In the genomic region with DNA sequence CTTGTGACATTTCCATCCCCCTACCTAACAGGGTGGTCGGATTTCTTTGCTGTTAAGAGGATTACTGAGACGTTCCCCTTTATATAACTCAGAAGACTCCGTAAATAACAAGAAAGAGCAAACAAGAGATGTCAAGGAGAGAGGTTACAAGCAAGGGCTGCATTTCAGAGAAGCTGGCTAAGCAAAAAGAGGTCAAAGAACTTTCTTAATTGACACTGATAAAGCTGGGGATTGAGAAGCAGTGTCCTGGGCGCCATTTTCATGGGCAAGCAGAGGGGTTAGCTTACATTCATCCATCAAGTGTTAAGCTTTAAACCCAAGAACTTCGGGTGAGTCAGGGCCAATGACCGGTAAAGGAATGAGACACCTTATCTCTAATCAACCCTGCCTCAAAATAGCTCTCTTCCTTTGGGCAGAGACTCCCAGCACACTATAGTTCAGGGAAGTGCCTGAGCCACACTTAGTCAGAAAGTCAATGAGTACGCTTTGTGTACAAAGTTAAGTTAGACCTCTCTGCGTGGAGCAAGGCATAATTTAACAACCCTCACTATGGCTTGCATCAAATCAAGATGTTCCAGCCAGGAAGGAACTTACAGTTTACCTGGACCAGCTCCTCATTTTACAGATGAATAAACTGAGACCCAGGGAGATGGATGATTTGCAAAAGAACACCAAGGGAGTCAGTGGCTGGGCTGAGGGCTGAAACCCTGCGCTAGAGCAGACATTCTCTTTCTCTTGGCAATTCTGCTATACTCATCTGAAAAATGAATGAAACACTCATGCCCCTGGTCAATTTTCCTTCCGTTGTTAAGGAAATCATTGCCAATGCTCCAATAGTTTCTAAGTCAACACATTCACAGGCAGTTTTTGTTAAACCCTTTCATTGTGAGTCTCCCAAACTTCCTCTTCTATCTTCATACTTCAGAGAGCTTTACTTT, we compare ENCODE assay signal across 15 cellular contexts. TPM values are rescaled to one million over a fixed set of nuclear protein-coding genes. Genes with fewer than 3 reads are reported as not detected.
DNase-seq lines count a peak whose midpoint lies in the region; ATAC-seq and TF ChIP-seq lines count a peak whose summit lies in the region.
"Had no signal": no experiment of that assay in that cellular context is flagged by ENCODE, and none has a peak within 500 bp of the region (broad histone marks: within the 10 kb centered on the region; RNA-seq: fewer than 3 reads in every experiment).

No MANE protein-coding gene starts in this region.

- no peaks in the 10 kb centered on the region for H3K36me3 ChIP-seq in PC-9 (ENCODE audit: low read depth)
- no peaks in the 10 kb centered on the region for H3K36me3 ChIP-seq in mesodermal cell (ENCODE audit: control insufficient read depth, insufficient read depth, low read length)
- H3K36me3 ChIP-seq: SJCRH30 had no signal

- CTCF ChIA-PET in Calu3 (lab: Charles Lee) (interaction anchor here (0.8 to 3.1 kb wide), 6 partner anchors 9 to 26 kb away, joined by 3 to 22 read pairs (median 6); no protein-coding TSS in a partner anchor), PC-9 (lab: Charles Lee) (interaction anchor here (0.6 to 1.7 kb wide), 5 partner anchors 12 to 650 kb away, joined by 3 to 6 read pairs (median 4); no protein-coding TSS in a partner anchor)
- CTCF ChIA-PET in activated CD4-positive, alpha-beta memory T cell treated with anti-CD3 and anti-CD28 coated beads for 36 hours (lab: Charles Lee): interaction anchor here (0.6 to 1.4 kb wide), 3 partner anchors 13 to 33 kb away, joined by 3 to 4 read pairs (median 3); no protein-coding TSS in a partner anchor

- WGBS in mesodermal cell (ENCODE audit: insufficient coverage in 2 of 2), 2 experiments: 76 to 80% methylated on average over 4 to 5 of the region's 10 CpGs

- no peaks in the 10 kb centered on the region for H4K20me1 ChIP-seq in PC-9 (ENCODE audit: insufficient read depth)

- H2AFZ ChIP-seq in PC-9: peak overlapping the region; percentile 59; the same call in 1 of the 2 replicates

- no peak for TF ChIP-seq CTCF in Calu3 (IDR thresholded peaks at IDR 0.05; ENCODE audit: unreplicated experiment)
- no peak for TF ChIP-seq CTCF in PC-9 (conservative IDR thresholded peaks at IDR 0.05)
- no peak for TF ChIP-seq CTCF in fibroblast of pulmonary artery (IDR thresholded peaks at IDR 0.05; ENCODE audit: low read length, missing control alignments)
- no peak for TF ChIP-seq CTCF in coronary artery (IDR thresholded peaks at IDR 0.05)

- peaks cover 16% of the 10 kb centered on the region for H3K36me3 Mint-ChIP-seq in Calu3 (ENCODE audit: insufficient read depth, unreplicated experiment)
- peaks cover 3% of the 10 kb centered on the region for H3K36me3 Mint-ChIP-seq in activated CD4-positive, alpha-beta memory T cell treated with anti-CD3 and anti-CD28 coated beads for 36 hours
- H3K36me3 Mint-ChIP-seq: WTC11 had no signal

- peak overlapping the region; percentile 45 for H3K4me2 ChIP-seq in PC-9

- H3K4me1 ChIP-seq in PC-9 (replicated peaks; ENCODE audit: insufficient read depth) (peaks cover 30% of the 10 kb centered on the region), mesodermal cell (ENCODE audit: control insufficient read depth, insufficient read depth, low read length, poor library complexity, severe bottlenecking) (peaks cover 36% of the 10 kb centered on the region)
- H3K4me1 ChIP-seq: SJCRH30 had no signal

- H3K9me3 ChIP-seq in PC-9 (ENCODE audit: insufficient read depth, low read depth) (no peaks in the 10 kb centered on the region), mesodermal cell (ENCODE audit: control insufficient read depth, low read length) (no peaks in the 10 kb centered on the region)
- H3K9me3 ChIP-seq: SJCRH30 had no signal

- peak overlapping the region; percentile 61 for H3K27ac Mint-ChIP-seq in Calu3 (ENCODE audit: unreplicated experiment)
- no peak overlapping the region for H3K27ac Mint-ChIP-seq in activated CD4-positive, alpha-beta memory T cell treated with anti-CD3 and anti-CD28 coated beads for 36 hours
- H3K27ac Mint-ChIP-seq: naive thymus-derived CD8-positive, alpha-beta T cell; WTC11 had no signal

- H3K27ac ChIP-seq in PC-9 (peak overlapping the region; percentile 64), mesodermal cell (ENCODE audit: low read depth, low read length, severe bottlenecking) (peak overlapping the region; percentile 93), coronary artery (no peak overlapping the region)
- H3K27ac ChIP-seq: SJCRH30 had no signal

- no peak overlapping the region for H3K4me3 ChIP-seq in PC-9
- H3K4me3 ChIP-seq in fibroblast of pulmonary artery (replicated peaks; ENCODE audit: low read depth, low read length): no peak overlapping the region
- no peak overlapping the region for H3K4me3 ChIP-seq in mesodermal cell (ENCODE audit: extremely low read depth, insufficient read depth, low read length, poor library complexity, severe bottlenecking)
- no peak overlapping the region for H3K4me3 ChIP-seq in coronary artery
- H3K4me3 ChIP-seq: SJCRH30 had no signal

- intact Hi-C loops in Calu3 (cut with micrococcal nuclease; ENCODE audit: unreplicated experiment) (no loop called here), PC-9 (cut with micrococcal nuclease; ENCODE audit: unreplicated experiment) (no loop called here), posterior cingulate gyrus (cut with DNase I) (no loop called here)
- intact Hi-C loops in activated CD4-positive, alpha-beta memory T cell treated with anti-CD3 and anti-CD28 coated beads for 36 hours (cut with micrococcal nuclease): no loop called here

- no peak overlapping the region for H3K4me3 Mint-ChIP-seq in Calu3 (ENCODE audit: low read depth, unreplicated experiment)
- no peak overlapping the region for H3K4me3 Mint-ChIP-seq in activated CD4-positive, alpha-beta memory T cell treated with anti-CD3 and anti-CD28 coated beads for 36 hours
- H3K4me3 Mint-ChIP-seq: WTC11 had no signal

- H3K27me3 Mint-ChIP-seq in Calu3 (ENCODE audit: unreplicated experiment): no peaks in the 10 kb centered on the region
- H3K27me3 Mint-ChIP-seq in activated CD4-positive, alpha-beta memory T cell treated with anti-CD3 and anti-CD28 coated beads for 36 hours: peaks cover 4% of the 10 kb centered on the region

- no peaks in the 10 kb centered on the region for H3K79me2 ChIP-seq in PC-9 (ENCODE audit: low read depth)

- no peaks in the 10 kb centered on the region for H3K9me3 Mint-ChIP-seq in Calu3 (ENCODE audit: low read depth, unreplicated experiment)
- H3K9me3 Mint-ChIP-seq in activated CD4-positive, alpha-beta memory T cell treated with anti-CD3 and anti-CD28 coated beads for 36 hours: no peaks in the 10 kb centered on the region
- H3K9me3 Mint-ChIP-seq: naive thymus-derived CD8-positive, alpha-beta T cell; WTC11 had no signal

- peaks cover 52% of the 10 kb centered on the region for H3K4me1 Mint-ChIP-seq in Calu3 (ENCODE audit: low read depth, unreplicated experiment)
- H3K4me1 Mint-ChIP-seq in activated CD4-positive, alpha-beta memory T cell treated with anti-CD3 and anti-CD28 coated beads for 36 hours (ENCODE audit: low read depth): peaks cover 6% of the 10 kb centered on the region
- H3K4me1 Mint-ChIP-seq: WTC11 had no signal

- no peak for ATAC-seq in stimulated activated naive CD8-positive, alpha-beta T cell treated with anti-CD3 and anti-CD28 coated beads, Interleukin-15, Interleukin-2, amounts not matched to agents 100 U/mL and 50 U/mL, for 24 hours
- ATAC-seq: naive thymus-derived CD8-positive, alpha-beta T cell; WTC11 had no signal

- DNase-seq in Calu3 (peak; percentile 43), PC-9 (peak; percentile 53 to 87), fibroblast of pulmonary artery (ENCODE audit: low read depth) (peak; percentile 50), coronary artery (ENCODE audit: low spot score) (no peak), posterior cingulate gyrus (no peak)
- DNase-seq in activated CD4-positive, alpha-beta memory T cell treated with anti-CD3 and anti-CD28 coated beads for 36 hours: no peak
- no peak for DNase-seq in stimulated activated naive CD8-positive, alpha-beta T cell treated with anti-CD3 and anti-CD28 coated beads, Interleukin-15, Interleukin-2, amounts not matched to agents 100 U/mL and 50 U/mL, for 24 hours
- DNase-seq: activated T-cell treated with anti-CD3 and anti-CD28 coated beads for 4 hours; aorta; DMS79 treated with DMSO at 0.1 percent for 48 hours; naive thymus-derived CD8-positive, alpha-beta T cell; NCI-H446; SJCRH30 had no signal

- peaks cover 16% of the 10 kb centered on the region for H3F3A ChIP-seq in PC-9 (ENCODE audit: insufficient read depth, low read depth)

- H3K27me3 ChIP-seq in PC-9 (ENCODE audit: insufficient read depth, low read depth): no peaks in the 10 kb centered on the region
- H3K27me3 ChIP-seq: SJCRH30 had no signal

- POLR2A ChIA-PET in PC-9 (lab: Charles Lee; ENCODE audit: unreplicated experiment): interaction anchor here (0.6 to 1.2 kb wide), 6 partner anchors 10 to 292 kb away, joined by 3 to 31 read pairs (median 4); no protein-coding TSS in a partner anchor
- POLR2A ChIA-PET in activated CD4-positive, alpha-beta memory T cell treated with anti-CD3 and anti-CD28 coated beads for 36 hours (lab: Charles Lee): interaction anchor here (0.6 kb wide), 1 partner anchor 178 kb away, joined by 4 read pairs; no protein-coding TSS in a partner anchor

- no TSS peak for BruUV-seq in Calu3 (replicated peaks; lab: Mats Ljungman, UMichigan)
- BruUV-seq in PC-9 (replicated peaks; lab: Mats Ljungman, UMichigan): no TSS peak

- no peaks in the 10 kb centered on the region for H3K9me2 ChIP-seq in PC-9 (ENCODE audit: insufficient read depth)

RNA-seq across cellular contexts. Expression of gene CCNL1, which starts 44.6 kb away (rescaled TPM):
- total RNA-seq in Calu3 (2022) (291 and 303 TPM in 2 replicates), PC-9 (2021) (91.3 and 101 TPM in 2 replicates)
- 71.1 TPM for polyA plus RNA-seq in mesodermal cell (2013, experiment 1 of 2)
- 69.7 TPM for polyA plus RNA-seq in mesodermal cell (2013, experiment 2 of 2)
- 100 to 1,000 TPM; 144 to 150 TPM for total RNA-seq in activated CD4-positive, alpha-beta memory T cell treated with anti-CD3 and anti-CD28 coated beads for 36 hours

Comparison
In these comparisons a context has a peak if more than half of its experiments do, and no peak if none do; other contexts are left out.
1. DNase-seq: peak in Calu3 (single experiment), PC-9 (2 of 2) and fibroblast of pulmonary artery (single experiment); none in coronary artery (single experiment), activated CD4-positive, alpha-beta memory T cell treated with anti-CD3 and anti-CD28 coated beads for 36 hours (single experiment), stimulated activated naive CD8-positive, alpha-beta T cell treated with anti-CD3 and anti-CD28 coated beads, Interleukin-15, Interleukin-2, amounts not matched to agents 100 U/mL and 50 U/mL, for 24 hours (single experiment) and posterior cingulate gyrus (0 of 10).
2. H3K27ac ChIP-seq: peak in PC-9 (single experiment) and mesodermal cell (single experiment); none in coronary artery (0 of 2).